Comparison of ENCODE assay signal across 16 cellular contexts in genomic region chrX:18994713-18995112, GRCh38. TPM values are rescaled to one million over a fixed set of nuclear protein-coding genes. Genes with fewer than 3 reads are reported as not detected.
DNase-seq lines count a peak whose midpoint lies in the region; ATAC-seq and TF ChIP-seq lines count a peak whose summit lies in the region.
"Had no signal": no experiment of that assay in that cellular context is flagged by ENCODE, and none has a peak within 500 bp of the region (broad histone marks: within the 10 kb centered on the region; RNA-seq: fewer than 3 reads in every experiment).

No MANE protein-coding gene starts in this region.

- intact Hi-C loops in posterior cingulate gyrus (cut with DNase I): no loop called here

- POLR2A ChIA-PET in T-cell (lab: Charles Lee): interaction anchor here in 1 of 2 donors (0.7 kb wide), 1 partner anchor 60 kb away, joined by 5 read pairs; no protein-coding TSS in a partner anchor

- H3K9me3 Mint-ChIP-seq in T-cell: no peaks in the 10 kb centered on the region
- H3K9me3 Mint-ChIP-seq: activated B cell treated with CpG ODN at 0.5 μM for 24 hours; activated naive CD8-positive, alpha-beta T cell treated with anti-CD3 and anti-CD28 coated beads, Interleukin-2, amount 10 ng/mL, durations not matched to agents 7 days and 5 days; CD8-positive, alpha-beta T cell had no signal

- no peak overlapping the region for H3K4me3 Mint-ChIP-seq in T-cell
- H3K4me3 Mint-ChIP-seq: activated B cell treated with CpG ODN at 0.5 μM for 24 hours; activated naive CD8-positive, alpha-beta T cell treated with anti-CD3 and anti-CD28 coated beads, Interleukin-2, amount 10 ng/mL, durations not matched to agents 7 days and 5 days; CD8-positive, alpha-beta T cell had no signal

- ATAC-seq in RWPE2 (ENCODE audit: low read depth): peak; percentile 94
- ATAC-seq in GM21447 (IDR thresholded peaks at IDR 0.05; ENCODE audit: unreplicated experiment): no peak
- ATAC-seq in T-cell (replicated peaks in 1 of 4): no peak
- ATAC-seq: CD8-positive, alpha-beta T cell had no signal

- H3K4me1 Mint-ChIP-seq in T-cell: no peaks in the 10 kb centered on the region
- H3K4me1 Mint-ChIP-seq: activated B cell treated with CpG ODN at 0.5 μM for 24 hours; activated naive CD8-positive, alpha-beta T cell treated with anti-CD3 and anti-CD28 coated beads, Interleukin-2, amount 10 ng/mL, durations not matched to agents 7 days and 5 days had no signal

- no peaks in the 10 kb centered on the region for H3K36me3 Mint-ChIP-seq in T-cell
- H3K36me3 Mint-ChIP-seq: activated naive CD8-positive, alpha-beta T cell treated with anti-CD3 and anti-CD28 coated beads, Interleukin-2, amount 10 ng/mL, durations not matched to agents 7 days and 5 days; CD8-positive, alpha-beta T cell had no signal

- TF ChIP-seq CTCF in RWPE2 (IDR thresholded peaks at IDR 0.05; ENCODE audit: poor library complexity, severe bottlenecking): no peak

- H3K27me3 ChIP-seq in RWPE2 (ENCODE audit: insufficient read depth, poor library complexity, severe bottlenecking): no peaks in the 10 kb centered on the region

- H3K27ac ChIP-seq in RWPE2 (ENCODE audit: poor library complexity, severe bottlenecking): peak overlapping the region; percentile 96
- H3K27ac ChIP-seq: SK-N-MC had no signal

- CTCF ChIA-PET in T-cell (lab: Charles Lee): no interaction called here

- H3K27ac Mint-ChIP-seq in T-cell: no peak overlapping the region
- H3K27ac Mint-ChIP-seq: activated B cell treated with CpG ODN at 0.5 μM for 24 hours; activated naive CD8-positive, alpha-beta T cell treated with anti-CD3 and anti-CD28 coated beads, Interleukin-2, amount 10 ng/mL, durations not matched to agents 7 days and 5 days; CD8-positive, alpha-beta T cell had no signal

- peak; percentile 88 for DNase-seq in EH (ENCODE audit: low read depth)
- DNase-seq in RWPE2 (ENCODE audit: low spot score): no peak
- peak; percentile 91 for DNase-seq in fibroblast of peridontal ligament (ENCODE audit: extremely low read depth)
- DNase-seq in renal cortical epithelial cell (ENCODE audit: low read depth): peak; percentile 30
- DNase-seq in stimulated activated CD4-positive, alpha-beta T cell treated with anti-CD3 and anti-CD28 coated beads, Interleukin-12 subunit alpha, Interleukin-12 subunit beta, amount 100 ng/mL, for 4 hours: no peak
- no peak for DNase-seq in T-cell
- no peak for DNase-seq in posterior cingulate gyrus
- DNase-seq: activated B cell treated with CpG ODN at 0.5 μM for 24 hours; activated naive CD8-positive, alpha-beta T cell treated with anti-CD3 and anti-CD28 coated beads, Interleukin-2, amount 10 ng/mL, durations not matched to agents 7 days and 5 days; CD8-positive, alpha-beta T cell; Kasumi-1; NCI-H2029 treated with DMSO at 0.1 percent for 48 hours; stimulated activated CD4-positive, alpha-beta T cell treated with anti-CD3 and anti-CD28 coated beads, Interleukin-2, amount 100 ng/mL, for 48 hours; stimulated activated naive CD4-positive, alpha-beta T cell treated with Interleukin-2 at 50 U/mL for 16 hours had no signal

- H3K4me3 ChIP-seq in RWPE2 (ENCODE audit: severe bottlenecking): no peak overlapping the region
- H3K4me3 ChIP-seq: SK-N-MC had no signal

- H3K4me1 ChIP-seq in RWPE2 (ENCODE audit: insufficient read depth, poor library complexity, severe bottlenecking): peaks cover 27% of the 10 kb centered on the region

- H3K9me3 ChIP-seq in RWPE2 (ENCODE audit: severe bottlenecking): no peaks in the 10 kb centered on the region

- H3K36me3 ChIP-seq in RWPE2 (ENCODE audit: low read depth): no peaks in the 10 kb centered on the region

- peaks cover 0 to 6% of the 10 kb centered on the region in 2 donors for H3K27me3 Mint-ChIP-seq in T-cell
- H3K27me3 Mint-ChIP-seq: activated B cell treated with CpG ODN at 0.5 μM for 24 hours had no signal

RNA-seq across cellular contexts. Expression of gene PHKA2, which starts 10.8 kb away (rescaled TPM):
- total RNA-seq in renal cortical epithelial cell (6.3 and 15.3 TPM in 2 replicates), T-cell (10 to 100 TPM; 35.0 to 46.0 (median 44.0) TPM)

Comparison
In these comparisons a context has a peak if more than half of its experiments do, and no peak if none do; other contexts are left out.
1. DNase-seq: peak in EH (single experiment), fibroblast of peridontal ligament (single experiment) and renal cortical epithelial cell (single experiment); none in RWPE2 (single experiment), stimulated activated CD4-positive, alpha-beta T cell treated with anti-CD3 and anti-CD28 coated beads, Interleukin-12 subunit alpha, Interleukin-12 subunit beta, amount 100 ng/mL, for 4 hours (single experiment), T-cell (0 of 34) and posterior cingulate gyrus (0 of 10).